ENCODE assay signal across 8 cellular contexts in genomic region chr1:204453141-204453772, GRCh38. TPM values are rescaled to one million over a fixed set of nuclear protein-coding genes. Genes with fewer than 3 reads are reported as not detected.
DNase-seq lines count a peak whose midpoint lies in the region; ATAC-seq and TF ChIP-seq lines count a peak whose summit lies in the region.

No MANE protein-coding gene starts in this region.

- peaks cover 0 to 27% (median 0%) of the 10 kb centered on the region in 3 donors for H3K4me1 ChIP-seq in gastroesophageal sphincter

- H3K27me3 ChIP-seq in gastroesophageal sphincter = no peaks in the 10 kb centered on the region

- WGBS in gastroesophageal sphincter (ENCODE audit: low coverage in 1 of 2), 2 donors = 61 to 78% methylated on average over 7 to 8 of the region's 8 CpGs

- DNase-seq in activated T-cell treated with anti-CD3 and anti-CD28 coated beads for 24 hours (ENCODE audit: low read depth) (peak; percentile 55), natural killer cell (peak; percentile 46), NCI-H1105 treated with DMSO at 0.1 percent for 48 hours (lab: John Stamatoyannopoulos, UW) (no peak), SKM-1 treated with dmso at 0.1 percent for 144 hours (lab: John Stamatoyannopoulos, UW; ENCODE audit: unreplicated experiment) (no peak), C1 segment of cervical spinal cord (lab: John Stamatoyannopoulos, UW) (no peak)

- intact Hi-C loops in natural killer cell (cut with micrococcal nuclease) = no loop called here

- H3K4me3 Mint-ChIP-seq in natural killer cell = peak overlapping the region; percentile 79

- no peaks in the 10 kb centered on the region for H3K27me3 Mint-ChIP-seq in natural killer cell (ENCODE audit: low read depth in 2 of 2)

- H3K36me3 Mint-ChIP-seq in natural killer cell = no peaks in the 10 kb centered on the region

- no peak overlapping the region for H3K27ac ChIP-seq in gastroesophageal sphincter

- peak; percentile 63 for ATAC-seq in GM19455 (IDR thresholded peaks at IDR 0.05; ENCODE audit: unreplicated experiment)
- ATAC-seq in HG03439 (IDR thresholded peaks at IDR 0.05; ENCODE audit: unreplicated experiment) = peak; percentile 81
- peak; percentile 94 to 98 (median 95) for ATAC-seq in natural killer cell
- no peak for ATAC-seq in gastroesophageal sphincter

- no peak for TF ChIP-seq POLR2A in gastroesophageal sphincter (IDR thresholded peaks at IDR 0.05)

- H3K4me3 ChIP-seq in gastroesophageal sphincter = no peak overlapping the region

- peak overlapping the region; percentile 83 to 84 for H3K27ac Mint-ChIP-seq in natural killer cell

- no peaks in the 10 kb centered on the region for H3K9me3 ChIP-seq in gastroesophageal sphincter

- peaks cover 10% of the 10 kb centered on the region in 2 donors for H3K4me1 Mint-ChIP-seq in natural killer cell

- peaks cover 0 to 90% of the 10 kb centered on the region in 2 donors for H3K36me3 ChIP-seq in gastroesophageal sphincter

- TF ChIP-seq CTCF in natural killer cell (IDR thresholded peaks at IDR 0.05) (no peak), gastroesophageal sphincter (IDR thresholded peaks at IDR 0.05) (no peak)

- TF ChIP-seq EP300 in gastroesophageal sphincter (IDR thresholded peaks at IDR 0.05) = no peak

- H3K9me3 Mint-ChIP-seq in natural killer cell = no peaks in the 10 kb centered on the region

RNA-seq across cellular contexts. Expression of gene PIK3C2B, which starts 41.3 kb away (rescaled TPM):
- 10 to 100 TPM; 18.1 to 34.8 (median 29.5) TPM for total RNA-seq in natural killer cell
- total RNA-seq in gastroesophageal sphincter = 10 to 100 TPM in 3 of 4 donors, 1 to 10 TPM in 1; 7.9 to 18.2 (median 16.1) TPM

RNA-seq across cellular contexts. Expression of gene PPP1R15B, which starts 41.6 kb away (rescaled TPM):
- 100 to 1,000 TPM; 174 to 236 (median 222) TPM for total RNA-seq in natural killer cell
- 10 to 100 TPM; 44.4 to 53.2 (median 50.9) TPM for total RNA-seq in gastroesophageal sphincter

Comparison
In these comparisons a context has a peak if more than half of its experiments do, and no peak if none do; other contexts are left out.
1. DNase-seq: peak in activated T-cell treated with anti-CD3 and anti-CD28 coated beads for 24 hours (single experiment) and natural killer cell (single experiment); none in NCI-H1105 treated with DMSO at 0.1 percent for 48 hours (single experiment), SKM-1 treated with dmso at 0.1 percent for 144 hours (single experiment) and C1 segment of cervical spinal cord (0 of 14).